Comparison of ENCODE assay signal across 12 cellular contexts in the genomic region with DNA sequence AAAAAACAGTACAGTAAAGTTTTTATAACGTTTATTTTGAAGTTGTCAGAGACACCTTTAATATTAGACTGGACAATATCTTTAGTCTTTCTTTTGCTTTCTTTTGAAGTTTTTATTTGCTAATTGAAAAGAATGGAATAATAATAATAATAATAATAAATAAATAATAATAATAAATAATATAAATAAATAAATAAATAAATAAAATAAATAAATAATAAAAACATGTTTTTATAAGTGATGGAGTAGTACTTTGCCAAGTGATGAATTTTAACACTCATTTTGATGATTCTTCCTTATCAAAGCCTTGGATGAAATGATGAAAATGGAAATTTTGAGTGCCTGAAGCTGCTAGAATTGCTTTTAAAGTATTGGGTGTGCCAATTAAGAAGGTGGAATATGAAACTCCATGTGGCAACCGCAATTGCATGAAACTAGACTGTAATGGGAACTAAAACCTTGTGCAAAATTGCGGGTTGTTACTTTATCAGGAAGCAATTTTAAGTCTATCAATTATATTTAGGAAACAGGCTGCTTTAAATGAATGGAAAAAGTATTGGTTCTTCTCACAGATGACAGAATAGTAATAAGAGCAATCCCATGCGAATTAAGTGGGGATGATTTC. TPM values are rescaled to one million over a fixed set of nuclear protein-coding genes. Genes with fewer than 3 reads are reported as not detected.
A peak's percentile ranks its signal among the peaks of the same experiment; 100 is the strongest.
DNase-seq lines count a peak whose midpoint lies in the region; ATAC-seq and TF ChIP-seq lines count a peak whose summit lies in the region.
"Had no signal": no experiment of that assay in that cellular context is flagged by ENCODE, and none has a peak within 500 bp of the region (broad histone marks: within the 10 kb centered on the region; RNA-seq: fewer than 3 reads in every experiment).

No MANE protein-coding gene starts in this region.

- H3K9me3 Mint-ChIP-seq in activated CD8-positive, alpha-beta memory T cell treated with anti-CD3 and anti-CD28 coated beads, Interleukin-2, amount 10 ng/mL, durations not matched to agents 7 days and 5 days (ENCODE audit: low read depth), result no peaks in the 10 kb centered on the region
- H3K9me3 Mint-ChIP-seq in GM23338, result no peaks in the 10 kb centered on the region

- no peaks in the 10 kb centered on the region for H3K9me2 ChIP-seq in GM23338 (ENCODE audit: insufficient read depth)

- ATAC-seq in activated CD8-positive, alpha-beta memory T cell treated with anti-CD3 and anti-CD28 coated beads, Interleukin-2, amount 10 ng/mL, durations not matched to agents 7 days and 5 days, result no peak
- ATAC-seq in T-helper 17 cell, result no peak
- ATAC-seq in HG02588 (IDR thresholded peaks at IDR 0.05; ENCODE audit: unreplicated experiment), result no peak
- no peak for ATAC-seq in GM21526 (IDR thresholded peaks at IDR 0.05; ENCODE audit: low FRiP score, unreplicated experiment)
- no peak for ATAC-seq in GM23338
- ATAC-seq: activated CD4-positive, CD25-positive, alpha-beta regulatory T cell treated with anti-CD3 and anti-CD28 coated beads, Interleukin-2, amount 50 U/mL, for 24 hours had no signal

- DNase-seq in activated CD8-positive, alpha-beta memory T cell treated with anti-CD3 and anti-CD28 coated beads, Interleukin-2, amount 10 ng/mL, durations not matched to agents 7 days and 5 days, result no peak
- no peak for DNase-seq in activated CD8-positive, alpha-beta memory T cell treated with anti-CD3 and anti-CD28 coated beads, Interleukin-2, amount 50 U/mL, for 4 hours
- no peak for DNase-seq in T-helper 17 cell
- DNase-seq in esophagus squamous epithelium (lab: John Stamatoyannopoulos, UW), result no peak
- no peak for DNase-seq in suprapubic skin (ENCODE audit: low spot score in 2 of 2)
- DNase-seq in GM23338 (ENCODE audit: low spot score), result no peak
- DNase-seq: NCI-H1436 treated with DMSO at 0.1 percent for 48 hours; stimulated activated CD4-positive, alpha-beta T cell treated with anti-CD3 and anti-CD28 coated beads, Interleukin-2, amount 100 ng/mL, for 48 hours had no signal

- peaks cover 10 to 56% (median 21%) of the 10 kb centered on the region in 3 donors for H3K36me3 ChIP-seq in esophagus squamous epithelium
- peaks cover 27% of the 10 kb centered on the region for H3K36me3 ChIP-seq in suprapubic skin
- no peaks in the 10 kb centered on the region for H3K36me3 ChIP-seq in GM23338 (ENCODE audit: insufficient read depth)

- no peaks in the 10 kb centered on the region for H3K27me3 ChIP-seq in esophagus squamous epithelium
- no peaks in the 10 kb centered on the region for H3K27me3 ChIP-seq in suprapubic skin
- no peaks in the 10 kb centered on the region for H3K27me3 ChIP-seq in GM23338 (ENCODE audit: insufficient read depth)
- H3K27me3 ChIP-seq: ascending aorta had no signal

- WGBS in esophagus squamous epithelium, 2 donors, result 29 to 46% methylated on average over 4 of the region's 4 CpGs
- 39% methylated on average over 4 of the region's 4 CpGs for WGBS in suprapubic skin

- no peak for TF ChIP-seq POLR2A in esophagus squamous epithelium (IDR thresholded peaks at IDR 0.05)
- TF ChIP-seq POLR2A in suprapubic skin (IDR thresholded peaks at IDR 0.05), result no peak

- no peak overlapping the region for H2AFZ ChIP-seq in GM23338

- no peak overlapping the region for H3K4me2 ChIP-seq in GM23338

- intact Hi-C loops in esophagus squamous epithelium (cut with DNase I), result no loop called here

- H3K27ac Mint-ChIP-seq in activated CD8-positive, alpha-beta memory T cell treated with anti-CD3 and anti-CD28 coated beads, Interleukin-2, amount 10 ng/mL, durations not matched to agents 7 days and 5 days, result peak overlapping the region; percentile 84
- H3K27ac Mint-ChIP-seq in T-helper 17 cell (peak overlapping the region; percentile 100), GM23338 (no peak overlapping the region)

- no peak for TF ChIP-seq EP300 in suprapubic skin (IDR thresholded peaks at IDR 0.05)

- H3K4me1 Mint-ChIP-seq in activated CD8-positive, alpha-beta memory T cell treated with anti-CD3 and anti-CD28 coated beads, Interleukin-2, amount 10 ng/mL, durations not matched to agents 7 days and 5 days, result peaks cover 55% of the 10 kb centered on the region
- H3K4me1 Mint-ChIP-seq in T-helper 17 cell (peaks cover 41% of the 10 kb centered on the region), GM23338 (peaks cover 53% of the 10 kb centered on the region)

- H3K4me3 ChIP-seq in esophagus squamous epithelium (peak overlapping the region in 3 of 4 donors; percentile 29 to 63 (median 53)), suprapubic skin (peak overlapping the region; percentile 52), GM23338 (no peak overlapping the region)

- H3K27me3 Mint-ChIP-seq in activated CD8-positive, alpha-beta memory T cell treated with anti-CD3 and anti-CD28 coated beads, Interleukin-2, amount 10 ng/mL, durations not matched to agents 7 days and 5 days, result no peaks in the 10 kb centered on the region
- H3K27me3 Mint-ChIP-seq in T-helper 17 cell (no peaks in the 10 kb centered on the region), GM23338 (ENCODE audit: insufficient read depth, low read depth, poor library complexity) (no peaks in the 10 kb centered on the region)

- no peaks in the 10 kb centered on the region for H3F3A ChIP-seq in GM23338 (replicated peaks; ENCODE audit: low read depth)

- CTCF ChIA-PET in activated CD8-positive, alpha-beta memory T cell treated with anti-CD3 and anti-CD28 coated beads, Interleukin-2, amount 10 ng/mL, durations not matched to agents 7 days and 5 days (lab: Charles Lee), result interaction anchor here (0.9 to 1.5 kb wide), 3 partner anchors 9 to 48 kb away, joined by 3 to 7 read pairs (median 5); no protein-coding TSS in a partner anchor

- H3K36me3 Mint-ChIP-seq in activated CD8-positive, alpha-beta memory T cell treated with anti-CD3 and anti-CD28 coated beads, Interleukin-2, amount 10 ng/mL, durations not matched to agents 7 days and 5 days, result peaks cover 53% of the 10 kb centered on the region
- H3K36me3 Mint-ChIP-seq in T-helper 17 cell (ENCODE audit: low read depth) (peaks cover 5% of the 10 kb centered on the region), GM23338 (ENCODE audit: low read depth) (no peaks in the 10 kb centered on the region)

- peak overlapping the region; percentile 37 for H3K4me3 Mint-ChIP-seq in activated CD8-positive, alpha-beta memory T cell treated with anti-CD3 and anti-CD28 coated beads, Interleukin-2, amount 10 ng/mL, durations not matched to agents 7 days and 5 days
- H3K4me3 Mint-ChIP-seq in T-helper 17 cell (peak overlapping the region; percentile 78), GM23338 (no peak overlapping the region)

- H3K9me3 ChIP-seq in T-helper 17 cell (ENCODE audit: control insufficient read depth, low read length, poor library complexity, severe bottlenecking) (no peaks in the 10 kb centered on the region), esophagus squamous epithelium (no peaks in the 10 kb centered on the region), suprapubic skin (no peaks in the 10 kb centered on the region)
- H3K9me3 ChIP-seq: ascending aorta had no signal

- TF ChIP-seq CTCF in esophagus squamous epithelium (IDR thresholded peaks at IDR 0.05) (no peak), suprapubic skin (IDR thresholded peaks at IDR 0.05) (no peak), GM23338 (conservative IDR thresholded peaks at IDR 0.05; ENCODE audit: low read depth in 2 of 2) (no peak)

- no peaks in the 10 kb centered on the region for H4K20me1 ChIP-seq in GM23338 (replicated peaks; ENCODE audit: insufficient read depth)

- H3K27ac ChIP-seq in esophagus squamous epithelium (peak overlapping the region; percentile 35 to 96 (median 88)), suprapubic skin (no peak overlapping the region), GM23338 (ENCODE audit: low read depth) (no peak overlapping the region)

- H3K79me2 ChIP-seq in GM23338 (replicated peaks; ENCODE audit: insufficient read depth), result no peaks in the 10 kb centered on the region

- peaks cover 19 to 63% (median 30%) of the 10 kb centered on the region in 3 donors for H3K4me1 ChIP-seq in esophagus squamous epithelium
- peaks cover 59% of the 10 kb centered on the region for H3K4me1 ChIP-seq in suprapubic skin
- H3K4me1 ChIP-seq in GM23338 (ENCODE audit: insufficient read depth), result peaks cover 37% of the 10 kb centered on the region

TF ChIP-seq in GM23338, 12 proteins besides CTCF, POLR2A, EP300 and RAD21 (continues in another document):
- TF ChIP-seq JUNB (IDR thresholded peaks at IDR 0.05; ENCODE audit: unreplicated experiment) (no peak), EZH2phosphoT487 (IDR thresholded peaks at IDR 0.05; ENCODE audit: unreplicated experiment) (no peak), CREB1 (CRISPR knock-in tag; IDR thresholded peaks at IDR 0.05; ENCODE audit: low read depth) (no peak)
- TF ChIP-seq, protein P1, sequence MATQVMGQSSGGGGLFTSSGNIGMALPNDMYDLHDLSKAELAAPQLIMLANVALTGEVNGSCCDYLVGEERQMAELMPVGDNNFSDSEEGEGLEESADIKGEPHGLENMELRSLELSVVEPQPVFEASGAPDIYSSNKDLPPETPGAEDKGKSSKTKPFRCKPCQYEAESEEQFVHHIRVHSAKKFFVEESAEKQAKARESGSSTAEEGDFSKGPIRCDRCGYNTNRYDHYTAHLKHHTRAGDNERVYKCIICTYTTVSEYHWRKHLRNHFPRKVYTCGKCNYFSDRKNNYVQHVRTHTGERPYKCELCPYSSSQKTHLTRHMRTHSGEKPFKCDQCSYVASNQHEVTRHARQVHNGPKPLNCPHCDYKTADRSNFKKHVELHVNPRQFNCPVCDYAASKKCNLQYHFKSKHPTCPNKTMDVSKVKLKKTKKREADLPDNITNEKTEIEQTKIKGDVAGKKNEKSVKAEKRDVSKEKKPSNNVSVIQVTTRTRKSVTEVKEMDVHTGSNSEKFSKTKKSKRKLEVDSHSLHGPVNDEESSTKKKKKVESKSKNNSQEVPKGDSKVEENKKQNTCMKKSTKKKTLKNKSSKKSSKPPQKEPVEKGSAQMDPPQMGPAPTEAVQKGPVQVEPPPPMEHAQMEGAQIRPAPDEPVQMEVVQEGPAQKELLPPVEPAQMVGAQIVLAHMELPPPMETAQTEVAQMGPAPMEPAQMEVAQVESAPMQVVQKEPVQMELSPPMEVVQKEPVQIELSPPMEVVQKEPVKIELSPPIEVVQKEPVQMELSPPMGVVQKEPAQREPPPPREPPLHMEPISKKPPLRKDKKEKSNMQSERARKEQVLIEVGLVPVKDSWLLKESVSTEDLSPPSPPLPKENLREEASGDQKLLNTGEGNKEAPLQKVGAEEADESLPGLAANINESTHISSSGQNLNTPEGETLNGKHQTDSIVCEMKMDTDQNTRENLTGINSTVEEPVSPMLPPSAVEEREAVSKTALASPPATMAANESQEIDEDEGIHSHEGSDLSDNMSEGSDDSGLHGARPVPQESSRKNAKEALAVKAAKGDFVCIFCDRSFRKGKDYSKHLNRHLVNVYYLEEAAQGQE (IDR thresholded peaks at IDR 0.05; ENCODE audit: unreplicated experiment), result no peak

RNA-seq across cellular contexts. Expression of gene ANXA1, which starts 4.4 kb away (rescaled TPM):
- 100 to 1,000 TPM; 135 to 177 TPM for total RNA-seq in activated CD8-positive, alpha-beta memory T cell treated with anti-CD3 and anti-CD28 coated beads, Interleukin-2, amount 10 ng/mL, durations not matched to agents 7 days and 5 days
- 100 to 1,000 TPM; 553 to 928 TPM for total RNA-seq in T-helper 17 cell
- 1,000 to 10,000 TPM; 5,313 to 9,451 (median 7,147) TPM for total RNA-seq in esophagus squamous epithelium
- total RNA-seq in suprapubic skin, result 100 to 1,000 TPM; 358 to 550 (median 501) TPM
- 2.2 and 4.9 TPM in 2 replicates for total RNA-seq in GM23338 (2014; rRNA removed; shearing (Covaris generic))
- 3.3 and 5.8 TPM in 2 replicates for polyA plus RNA-seq in GM23338 (2016; fragmentation: Nextera tagmentation; extraction: Ambion mirVana)

Comparison
In these comparisons a context has a peak if more than half of its experiments do, and no peak if none do; other contexts are left out.
1. H3K27ac ChIP-seq: peak in esophagus squamous epithelium (4 of 4); none in suprapubic skin (single experiment) and GM23338 (single experiment).
2. RNA of gene ANXA1, which starts 4.4 kb away (total RNA-seq): 5,313 to 9,451 TPM in esophagus squamous epithelium, 553 to 928 TPM in T-helper 17 cell, 358 to 550 TPM in suprapubic skin and 135 to 177 TPM in activated CD8-positive, alpha-beta memory T cell treated with anti-CD3 and anti-CD28 coated beads, Interleukin-2, amount 10 ng/mL, durations not matched to agents 7 days and 5 days; 2.2 to 4.9 TPM in GM23338; every median in the first group is over 10 times any median in the second.